13 cellular contexts compared by ENCODE assay signal in the genomic region with DNA sequence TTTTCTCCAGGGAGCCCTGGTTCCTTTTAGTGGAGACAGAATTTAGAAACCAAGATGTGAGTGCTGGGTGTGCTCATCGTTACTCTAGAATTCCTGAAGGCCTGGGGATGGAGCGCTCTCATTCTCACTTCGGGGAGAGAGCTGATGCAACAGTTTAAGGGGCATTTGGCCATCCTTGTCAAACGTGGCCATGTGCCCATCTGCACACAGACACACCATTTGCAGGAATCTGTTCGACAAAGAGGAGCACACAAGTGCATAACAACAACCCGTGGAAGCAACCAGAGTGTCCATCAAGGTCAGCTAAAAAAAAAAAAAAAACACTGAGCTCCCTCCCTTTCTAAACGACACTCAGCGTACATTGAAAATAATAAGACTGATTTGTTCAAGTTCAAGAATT. TPM values are rescaled to one million over a fixed set of nuclear protein-coding genes. Genes with fewer than 3 reads are reported as not detected.
DNase-seq lines count a peak whose midpoint lies in the region; ATAC-seq and FAIRE-seq lines count a peak whose summit lies in the region.
"Had no signal": no experiment of that assay in that cellular context is flagged by ENCODE, and none has a peak within 500 bp of the region (broad histone marks: within the 10 kb centered on the region; RNA-seq: fewer than 3 reads in every experiment).

No MANE protein-coding gene starts in this region.

- no peaks in the 10 kb centered on the region for H3K4me1 Mint-ChIP-seq in activated naive CD4-positive, alpha-beta T cell treated with anti-CD3 and anti-CD28 coated beads, Interleukin-2, amount 10 ng/mL, durations not matched to agents 7 days and 5 days
- H3K4me1 Mint-ChIP-seq in stimulated activated naive B cell treated with anti-CD40 and anti-IgM and Interleukin-4, amounts not matched to agents 10 μg/mL and 1 μg/mL and 100 μg/mL, for 72 hours: peaks cover 0 to 2% of the 10 kb centered on the region in 2 donors
- H3K4me1 Mint-ChIP-seq: CD4-positive, CD25-positive, alpha-beta regulatory T cell; IgD-negative memory B cell had no signal

- no peaks in the 10 kb centered on the region for H3K36me3 Mint-ChIP-seq in activated naive CD4-positive, alpha-beta T cell treated with anti-CD3 and anti-CD28 coated beads, Interleukin-2, amount 10 ng/mL, durations not matched to agents 7 days and 5 days
- H3K36me3 Mint-ChIP-seq in activated naive CD4-positive, alpha-beta T cell treated with anti-CD3 and anti-CD28 coated beads, Interleukin-2, amount 50 U/mL, for 72 hours: no peaks in the 10 kb centered on the region
- no peaks in the 10 kb centered on the region for H3K36me3 Mint-ChIP-seq in stimulated activated naive B cell treated with anti-CD40 and anti-IgM and Interleukin-4, amounts not matched to agents 10 μg/mL and 1 μg/mL and 100 μg/mL, for 72 hours
- H3K36me3 Mint-ChIP-seq: CD4-positive, CD25-positive, alpha-beta regulatory T cell; IgD-negative memory B cell had no signal

- CTCF ChIA-PET in activated naive CD4-positive, alpha-beta T cell treated with anti-CD3 and anti-CD28 coated beads, Interleukin-2, amount 10 ng/mL, durations not matched to agents 7 days and 5 days (lab: Charles Lee): no interaction called here

- H3K27me3 Mint-ChIP-seq in activated naive CD4-positive, alpha-beta T cell treated with anti-CD3 and anti-CD28 coated beads, Interleukin-2, amount 10 ng/mL, durations not matched to agents 7 days and 5 days: peaks cover 53% of the 10 kb centered on the region
- peaks cover 13 to 16% of the 10 kb centered on the region in 2 donors for H3K27me3 Mint-ChIP-seq in stimulated activated naive B cell treated with anti-CD40 and anti-IgM and Interleukin-4, amounts not matched to agents 10 μg/mL and 1 μg/mL and 100 μg/mL, for 72 hours

- no peak for ATAC-seq in activated naive CD4-positive, alpha-beta T cell treated with anti-CD3 and anti-CD28 coated beads, Interleukin-2, amount 50 U/mL, for 72 hours
- peak; percentile 79 for ATAC-seq in left lobe of liver
- ATAC-seq in stimulated activated naive B cell treated with anti-CD40 and anti-IgM and Interleukin-4, amounts not matched to agents 10 μg/mL and 1 μg/mL and 100 μg/mL, for 72 hours (replicated peaks): no peak

- peak; percentile 35 for FAIRE-seq in urothelium cell line (lab: Jason Lieb, UNC)
- FAIRE-seq: H54 had no signal

- H3K27ac Mint-ChIP-seq in activated naive CD4-positive, alpha-beta T cell treated with anti-CD3 and anti-CD28 coated beads, Interleukin-2, amount 10 ng/mL, durations not matched to agents 7 days and 5 days: no peak overlapping the region
- no peak overlapping the region for H3K27ac Mint-ChIP-seq in activated naive CD4-positive, alpha-beta T cell treated with anti-CD3 and anti-CD28 coated beads, Interleukin-2, amount 50 U/mL, for 72 hours
- H3K27ac Mint-ChIP-seq in stimulated activated naive B cell treated with anti-CD40 and anti-IgM and Interleukin-4, amounts not matched to agents 10 μg/mL and 1 μg/mL and 100 μg/mL, for 72 hours: no peak overlapping the region
- H3K27ac Mint-ChIP-seq: CD4-positive, CD25-positive, alpha-beta regulatory T cell; IgD-negative memory B cell had no signal

- no peak overlapping the region for H3K4me3 Mint-ChIP-seq in activated naive CD4-positive, alpha-beta T cell treated with anti-CD3 and anti-CD28 coated beads, Interleukin-2, amount 10 ng/mL, durations not matched to agents 7 days and 5 days
- no peak overlapping the region for H3K4me3 Mint-ChIP-seq in stimulated activated naive B cell treated with anti-CD40 and anti-IgM and Interleukin-4, amounts not matched to agents 10 μg/mL and 1 μg/mL and 100 μg/mL, for 72 hours
- H3K4me3 Mint-ChIP-seq: CD4-positive, CD25-positive, alpha-beta regulatory T cell; IgD-negative memory B cell had no signal

- peak; percentile 2 for DNase-seq in activated naive CD4-positive, alpha-beta T cell treated with anti-CD3 and anti-CD28 coated beads, Interleukin-2, amount 10 ng/mL, durations not matched to agents 7 days and 5 days
- no peak for DNase-seq in activated naive CD4-positive, alpha-beta T cell treated with anti-CD3 and anti-CD28 coated beads, Interleukin-2, amount 50 U/mL, for 72 hours (ENCODE audit: low spot score in 2 of 2)
- DNase-seq in ecto neural progenitor cell (ENCODE audit: low spot score): peak; percentile 6
- peak; percentile 85 for DNase-seq in left lobe of liver (ENCODE audit: low spot score)
- no peak for DNase-seq in urothelium cell line (ENCODE audit: low spot score)
- no peak for DNase-seq in stimulated activated naive B cell treated with anti-CD40 and anti-IgM and Interleukin-4, amounts not matched to agents 10 μg/mL and 1 μg/mL and 100 μg/mL, for 72 hours
- DNase-seq in HCEC 1CT: no peak
- DNase-seq: 8988T; ACHN; CD4-positive, CD25-positive, alpha-beta regulatory T cell had no signal

- no peaks in the 10 kb centered on the region for H3K9me3 Mint-ChIP-seq in activated naive CD4-positive, alpha-beta T cell treated with anti-CD3 and anti-CD28 coated beads, Interleukin-2, amount 10 ng/mL, durations not matched to agents 7 days and 5 days
- no peaks in the 10 kb centered on the region for H3K9me3 Mint-ChIP-seq in activated naive CD4-positive, alpha-beta T cell treated with anti-CD3 and anti-CD28 coated beads, Interleukin-2, amount 50 U/mL, for 72 hours
- H3K9me3 Mint-ChIP-seq in stimulated activated naive B cell treated with anti-CD40 and anti-IgM and Interleukin-4, amounts not matched to agents 10 μg/mL and 1 μg/mL and 100 μg/mL, for 72 hours: peaks cover 0 to 1% of the 10 kb centered on the region in 2 donors
- H3K9me3 Mint-ChIP-seq: IgD-negative memory B cell had no signal

RNA-seq across cellular contexts. Expression of a gene that starts 23.0 kb away (rescaled TPM):
- total RNA-seq in activated naive CD4-positive, alpha-beta T cell treated with anti-CD3 and anti-CD28 coated beads, Interleukin-2, amount 50 U/mL, for 72 hours: under 1 TPM in 1 of 2 donors, not detected in 1; 0.45 TPM
- total RNA-seq in left lobe of liver: 1.1 TPM
- total RNA-seq: HT-29 had no signal

Comparison
In these comparisons a context has a peak if more than half of its experiments do, and no peak if none do; other contexts are left out.
1. DNase-seq: peak in activated naive CD4-positive, alpha-beta T cell treated with anti-CD3 and anti-CD28 coated beads, Interleukin-2, amount 10 ng/mL, durations not matched to agents 7 days and 5 days (single experiment), ecto neural progenitor cell (single experiment) and left lobe of liver (single experiment); none in activated naive CD4-positive, alpha-beta T cell treated with anti-CD3 and anti-CD28 coated beads, Interleukin-2, amount 50 U/mL, for 72 hours (0 of 2), urothelium cell line (single experiment), stimulated activated naive B cell treated with anti-CD40 and anti-IgM and Interleukin-4, amounts not matched to agents 10 μg/mL and 1 μg/mL and 100 μg/mL, for 72 hours (single experiment) and HCEC 1CT (single experiment).